Comparison of ENCODE assay signal across 15 cellular contexts in genomic region chr9:128838338-128838737, GRCh38.
"Had no signal": no experiment of that assay in that cellular context is flagged by ENCODE, and none has a peak within 500 bp of the region (broad histone marks: within the 10 kb centered on the region; RNA-seq: fewer than 3 reads in every experiment).

No MANE protein-coding gene starts in this region.

- H3K36me3 ChIP-seq: thyroid gland had no signal

- FAIRE-seq: keratinocyte, urothelium cell line had no signal

- DNase-seq: activated CD4-positive, alpha-beta T cell treated with anti-CD3 and anti-CD28 coated beads for 36 hours; activated CD4-positive, alpha-beta T cell treated with anti-CD3 and anti-CD28 coated beads, Interleukin-2, amount 50 U/mL, for 48 hours; activated gamma-delta T cell; dermis blood vessel endothelial cell; effector memory CD8-positive, alpha-beta T cell; hypothalamus; mammary epithelial cell; midbrain; nucleus accumbens; retina; stimulated activated naive CD4-positive, alpha-beta T cell treated with Interleukin-2 at 50 U/mL for 16 hours; thyroid gland had no signal

- H3K9me3 ChIP-seq: left lung, thyroid gland had no signal

- H3K27ac ChIP-seq: left lung, thyroid gland had no signal

- H3K27me3 ChIP-seq: left lung, thyroid gland had no signal

- H3K4me1 ChIP-seq: left lung, thyroid gland had no signal

- H3K4me3 ChIP-seq: left lung, thyroid gland had no signal

- ATAC-seq: activated CD4-positive, alpha-beta T cell treated with anti-CD3 and anti-CD28 coated beads for 36 hours; effector memory CD8-positive, alpha-beta T cell; left lung had no signal
